ENCODE assay signal across 8 cellular contexts in the genomic region with DNA sequence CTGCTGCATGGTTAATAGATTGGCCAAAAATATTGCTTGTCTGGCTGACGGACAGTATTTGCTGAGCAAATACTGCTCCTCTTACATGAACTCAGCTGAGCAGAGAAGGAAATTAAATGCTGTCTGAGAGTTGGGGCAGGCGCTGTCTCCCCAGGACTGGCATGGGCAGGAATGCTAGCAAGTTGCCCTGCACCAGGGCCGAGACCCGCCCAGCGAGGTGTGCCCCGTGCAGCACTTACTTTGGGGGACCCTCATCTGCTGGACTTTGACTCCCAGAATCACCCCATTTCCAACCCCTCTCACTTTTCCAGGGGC. TPM values are rescaled to one million over a fixed set of nuclear protein-coding genes. Genes with fewer than 3 reads are reported as not detected.
DNase-seq lines count a peak whose midpoint lies in the region; ATAC-seq and TF ChIP-seq lines count a peak whose summit lies in the region.

No MANE protein-coding gene starts in this region.

- 10 to 41% methylated on average over 2 to 6 of the region's 6 CpGs for WGBS in testis, 2 donors

- peak overlapping the region; percentile 72 to 79 for H3K27ac ChIP-seq in testis

- no peaks in the 10 kb centered on the region for H3K27me3 ChIP-seq in testis

- H3K9me3 ChIP-seq in testis: no peaks in the 10 kb centered on the region

- no peak for TF ChIP-seq CTCF in testis (IDR thresholded peaks at IDR 0.05)

- peaks cover 64% of the 10 kb centered on the region for H3K4me1 ChIP-seq in testis

- H3K4me3 Mint-ChIP-seq in activated CD4-positive, alpha-beta T cell treated with anti-CD3 and anti-CD28 coated beads, Interleukin-2, amount 10 ng/mL, durations not matched to agents 24 days and 14 days: peak overlapping the region; percentile 76
- H3K4me3 Mint-ChIP-seq in activated naive CD8-positive, alpha-beta T cell treated with anti-CD3 and anti-CD28 coated beads for 36 hours: peak overlapping the region; percentile 76

- H3K27ac Mint-ChIP-seq in activated CD4-positive, alpha-beta T cell treated with anti-CD3 and anti-CD28 coated beads, Interleukin-2, amount 10 ng/mL, durations not matched to agents 24 days and 14 days: peak overlapping the region; percentile 76
- peak overlapping the region; percentile 79 for H3K27ac Mint-ChIP-seq in activated naive CD8-positive, alpha-beta T cell treated with anti-CD3 and anti-CD28 coated beads for 36 hours

- peaks cover 43% of the 10 kb centered on the region for H3K4me1 Mint-ChIP-seq in activated CD4-positive, alpha-beta T cell treated with anti-CD3 and anti-CD28 coated beads, Interleukin-2, amount 10 ng/mL, durations not matched to agents 24 days and 14 days
- peaks cover 52% of the 10 kb centered on the region for H3K4me1 Mint-ChIP-seq in activated naive CD8-positive, alpha-beta T cell treated with anti-CD3 and anti-CD28 coated beads for 36 hours

- peaks cover 4% of the 10 kb centered on the region for H3K36me3 Mint-ChIP-seq in activated CD4-positive, alpha-beta T cell treated with anti-CD3 and anti-CD28 coated beads, Interleukin-2, amount 10 ng/mL, durations not matched to agents 24 days and 14 days (ENCODE audit: low read depth)
- H3K36me3 Mint-ChIP-seq in activated naive CD8-positive, alpha-beta T cell treated with anti-CD3 and anti-CD28 coated beads for 36 hours: peaks cover 2% of the 10 kb centered on the region

- peak overlapping the region; percentile 63 to 77 for H3K4me3 ChIP-seq in testis

- intact Hi-C loops in activated CD4-positive, alpha-beta T cell treated with anti-CD3 and anti-CD28 coated beads, Interleukin-2, amount 10 ng/mL, durations not matched to agents 24 days and 14 days (cut with micrococcal nuclease): loop anchor here (2.0 kb wide), 1 partner anchor 69 kb away; no protein-coding TSS in a partner anchor
- intact Hi-C loops in testis (cut with DNase I; ENCODE audit: low total_unique reads): no loop called here

- H3K9me3 Mint-ChIP-seq in activated CD4-positive, alpha-beta T cell treated with anti-CD3 and anti-CD28 coated beads, Interleukin-2, amount 10 ng/mL, durations not matched to agents 24 days and 14 days: no peaks in the 10 kb centered on the region
- H3K9me3 Mint-ChIP-seq in activated naive CD8-positive, alpha-beta T cell treated with anti-CD3 and anti-CD28 coated beads for 36 hours: no peaks in the 10 kb centered on the region

- ATAC-seq in left lobe of liver: peak; percentile 31

- H3K36me3 ChIP-seq in testis (ENCODE audit: low read depth, missing control alignments): no peaks in the 10 kb centered on the region

- no peak for TF ChIP-seq POLR2A in testis (IDR thresholded peaks at IDR 0.05)

- no peaks in the 10 kb centered on the region for H3K27me3 Mint-ChIP-seq in activated CD4-positive, alpha-beta T cell treated with anti-CD3 and anti-CD28 coated beads, Interleukin-2, amount 10 ng/mL, durations not matched to agents 24 days and 14 days
- no peaks in the 10 kb centered on the region for H3K27me3 Mint-ChIP-seq in activated naive CD8-positive, alpha-beta T cell treated with anti-CD3 and anti-CD28 coated beads for 36 hours

- DNase-seq in activated CD4-positive, alpha-beta T cell treated with anti-CD3 and anti-CD28 coated beads, Interleukin-2, amount 10 ng/mL, durations not matched to agents 24 days and 14 days: no peak
- no peak for DNase-seq in activated CD4-positive, alpha-beta T cell treated with anti-CD3 and anti-CD28 coated beads for 48 hours
- DNase-seq in activated naive CD8-positive, alpha-beta T cell treated with anti-CD3 and anti-CD28 coated beads for 36 hours: no peak
- DNase-seq in left lobe of liver (ENCODE audit: low spot score) (no peak), testis (no peak), OCI-M2 (lab: John Stamatoyannopoulos, UW; ENCODE audit: unreplicated experiment) (no peak), OCI-M1 (lab: John Stamatoyannopoulos, UW) (no peak), NCI-H510A treated with DMSO at 0.1 percent for 48 hours (lab: John Stamatoyannopoulos, UW) (no peak)

RNA-seq across cellular contexts. Expression of gene FBRSL1, which starts 1.4 kb away (rescaled TPM):
- 91.3 and 96.1 TPM in 2 replicates for total RNA-seq in activated CD4-positive, alpha-beta T cell treated with anti-CD3 and anti-CD28 coated beads, Interleukin-2, amount 10 ng/mL, durations not matched to agents 24 days and 14 days
- total RNA-seq in activated naive CD8-positive, alpha-beta T cell treated with anti-CD3 and anti-CD28 coated beads for 36 hours: 10 to 100 TPM; 53.1 to 55.9 TPM
- total RNA-seq in left lobe of liver: 44.9 TPM
- total RNA-seq in testis: 10 to 100 TPM; 88.3 to 98.9 TPM
- 51.1 TPM for polyA plus RNA-seq in testis (ENCODE audit: insufficient read depth, low read depth, low replicate concordance)
